27 cellular contexts compared by ENCODE assay signal in genomic region chr5:133866160-133866902, GRCh38.
"Had no signal": no experiment of that assay in that cellular context is flagged by ENCODE, and none has a peak within 500 bp of the region (broad histone marks: within the 10 kb centered on the region; RNA-seq: fewer than 3 reads in every experiment).

No MANE protein-coding gene starts in this region.

- H3K4me2 ChIP-seq: KMS-11, SK-N-SH had no signal

- H3K27me3 ChIP-seq: ascending aorta, body of pancreas, MG63, SJCRH30 had no signal

- H3K4me3 ChIP-seq: ascending aorta, body of pancreas, MG63, SJCRH30 had no signal

- H3K27ac ChIP-seq: ascending aorta, body of pancreas, KMS-11, SJCRH30, VCaP had no signal

- H3K9ac ChIP-seq: KMS-11, SK-N-SH had no signal

- H3K4me1 ChIP-seq: ascending aorta, body of pancreas had no signal

- DNase-seq: activated CD4-positive, alpha-beta memory T cell treated with anti-CD3 and anti-CD28 coated beads, Interleukin-2, amount 10 ng/mL, durations not matched to agents 7 days and 5 days; activated CD4-positive, alpha-beta T cell treated with anti-CD3 and anti-CD28 coated beads for 36 hours; activated CD4-positive, alpha-beta T cell treated with anti-CD3 and anti-CD28 coated beads, Interleukin-2, amount 50 U/mL, for 1 hour; activated gamma-delta T cell; activated naive CD4-positive, alpha-beta T cell treated with anti-CD3 and anti-CD28 coated beads for 36 hours; activated T-cell treated with anti-CD3 and anti-CD28 coated beads for 4 hours; activated T-cell treated with anti-CD3 and anti-CD28 coated beads, Interleukin-2, amount 50 U/mL, for 48 hours; amniotic stem cell; body of pancreas; MG63; MV-4-11; NCI-H1417 treated with DMSO at 0.1 percent for 48 hours; NCI-H1694; NCI-H2029; NCI-H2107; NCI-H2227 treated with DMSO at 0.1 percent for 48 hours; NCI-H526; Right ventricle myocardium superior; RPMI8226; SJCRH30; SK-N-SH; T-helper 1 cell had no signal

- ATAC-seq: activated CD4-positive, alpha-beta T cell treated with anti-CD3 and anti-CD28 coated beads for 36 hours; activated T-helper 17 cell treated with anti-CD3 and anti-CD28 coated beads, Interleukin-2, amount 50 U/mL, for 72 hours; body of pancreas; Panc1 had no signal

- H3K9me3 ChIP-seq: ascending aorta, body of pancreas, MG63, SJCRH30, SK-N-SH had no signal

- H3K36me3 ChIP-seq: ascending aorta, MG63, SJCRH30 had no signal
